Comparison of ENCODE assay signal across 18 cellular contexts in the genomic region with DNA sequence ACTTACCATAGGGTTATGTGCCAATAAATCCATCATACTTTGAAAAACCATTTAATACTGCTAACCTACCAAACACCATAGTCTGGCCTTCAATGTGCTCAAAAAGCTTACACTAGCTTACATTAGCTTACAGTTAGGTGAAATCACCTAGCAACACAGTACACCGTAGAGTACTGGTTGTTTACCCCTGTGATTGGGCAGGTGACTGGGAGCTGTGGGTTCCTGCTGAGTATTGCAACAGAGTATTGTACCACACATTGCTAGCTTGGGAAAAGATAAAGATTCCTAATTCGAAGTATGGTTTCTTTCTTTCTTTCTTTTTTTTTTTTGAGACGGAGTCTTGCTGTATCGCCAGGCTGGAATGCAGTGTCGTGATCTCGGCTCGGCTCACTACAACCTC.
"Had no signal": no experiment of that assay in that cellular context is flagged by ENCODE, and none has a peak within 500 bp of the region (broad histone marks: within the 10 kb centered on the region; RNA-seq: fewer than 3 reads in every experiment).

No MANE protein-coding gene starts in this region.

- H3K4me3 ChIP-seq: ascending aorta, lung, tibial artery had no signal

- H3K27me3 Mint-ChIP-seq: activated CD4-positive, alpha-beta memory T cell treated with anti-CD3 and anti-CD28 coated beads, Interleukin-2, amount 10 ng/mL, durations not matched to agents 7 days and 5 days; effector memory CD8-positive, alpha-beta T cell had no signal

- H3K9me3 ChIP-seq: ascending aorta, tibial artery had no signal

- H3K27me3 ChIP-seq: ascending aorta, tibial artery had no signal

- H3K27ac ChIP-seq: ascending aorta, tibial artery had no signal

- H3K9me3 Mint-ChIP-seq: activated CD4-positive, alpha-beta memory T cell treated with anti-CD3 and anti-CD28 coated beads, Interleukin-2, amount 10 ng/mL, durations not matched to agents 7 days and 5 days; effector memory CD8-positive, alpha-beta T cell; nephron progenitor cell; T-helper 2 cell treated with Interferon-gamma antibody and Interleukin-4, amounts not matched to agents 5 μg/mL and 100 μg/mL, for 36 hours had no signal

- DNase-seq: activated CD4-positive, alpha-beta memory T cell treated with anti-CD3 and anti-CD28 coated beads, Interleukin-2, amount 10 ng/mL, durations not matched to agents 7 days and 5 days; activated CD4-positive, alpha-beta T cell treated with anti-CD3 and anti-CD28 coated beads for 48 hours; effector memory CD8-positive, alpha-beta T cell; hippocampal formation; islet precursor cell; left colon; nephron progenitor cell; nucleus accumbens; posterior cingulate gyrus; retina; stimulated activated CD4-positive, alpha-beta T cell treated with anti-CD3 and anti-CD28 coated beads, Interleukin-2, amount 100 ng/mL, for 24 hours; stimulated activated naive CD8-positive, alpha-beta T cell treated with anti-CD3 and anti-CD28 coated beads, Interleukin-15, Interleukin-2, amounts not matched to agents 100 U/mL and 50 U/mL, for 24 hours; substantia nigra had no signal

- H3K4me3 Mint-ChIP-seq: activated CD4-positive, alpha-beta memory T cell treated with anti-CD3 and anti-CD28 coated beads, Interleukin-2, amount 10 ng/mL, durations not matched to agents 7 days and 5 days; effector memory CD8-positive, alpha-beta T cell; nephron progenitor cell; T-helper 2 cell treated with Interferon-gamma antibody and Interleukin-4, amounts not matched to agents 5 μg/mL and 100 μg/mL, for 36 hours had no signal

- H3K27ac Mint-ChIP-seq: activated CD4-positive, alpha-beta memory T cell treated with anti-CD3 and anti-CD28 coated beads, Interleukin-2, amount 10 ng/mL, durations not matched to agents 7 days and 5 days; nephron progenitor cell; T-helper 2 cell treated with Interferon-gamma antibody and Interleukin-4, amounts not matched to agents 5 μg/mL and 100 μg/mL, for 36 hours had no signal

- FAIRE-seq: TTC549 had no signal
